Comparison of ENCODE assay signal across 8 cellular contexts in genomic region chr22:50201191-50202129, GRCh38. TPM values are rescaled to one million over a fixed set of nuclear protein-coding genes. Genes with fewer than 3 reads are reported as not detected.
DNase-seq lines count a peak whose midpoint lies in the region; ATAC-seq and TF ChIP-seq lines count a peak whose summit lies in the region.

No MANE protein-coding gene starts in this region.

- peaks cover 14% of the 10 kb centered on the region for H3K9me3 Mint-ChIP-seq in nephron progenitor cell

- H3K4me1 ChIP-seq in SJSA1 (replicated peaks) = peaks cover 19% of the 10 kb centered on the region
- peaks cover 5 to 16% of the 10 kb centered on the region in 2 donors for H3K4me1 ChIP-seq in esophagus (ENCODE audit: control insufficient read depth in 2 of 2, insufficient read depth in 2 of 2, low read length in 1 of 2)

- H3K4me3 ChIP-seq in SJSA1 (peak overlapping the region; percentile 98), esophagus (ENCODE audit: low read depth in 1 of 2, low read length in 2 of 2) (peak overlapping the region; percentile 66 to 72)

- peak overlapping the region; percentile 88 for H3K4me3 Mint-ChIP-seq in nephron progenitor cell

- H3K4me1 Mint-ChIP-seq in nephron progenitor cell = peaks cover 32% of the 10 kb centered on the region

- H3K36me3 Mint-ChIP-seq in nephron progenitor cell (ENCODE audit: low read depth) = peaks cover 38% of the 10 kb centered on the region

- H3K9me3 ChIP-seq in SJSA1 (replicated peaks) = peaks cover 7% of the 10 kb centered on the region; the same call in 1 of the 2 replicates
- peaks cover 0 to 2% of the 10 kb centered on the region in 2 donors for H3K9me3 ChIP-seq in esophagus (ENCODE audit: control insufficient read depth in 2 of 2, insufficient read depth in 1 of 2, low read depth in 1 of 2, low read length in 1 of 2)

- DNase-seq in NCI-H2227 (lab: John Stamatoyannopoulos, UW; ENCODE audit: unreplicated experiment) (peak; percentile 29), NCI-H2227 treated with DMSO at 0.1 percent for 48 hours (lab: John Stamatoyannopoulos, UW) (no peak), SJSA1 (ENCODE audit: low read depth in 1 of 2, low spot score in 2 of 2) (no peak), nephron progenitor cell (peak; percentile 52), putamen (ENCODE audit: low spot score) (no peak)
- DNase-seq in stimulated activated CD4-positive, alpha-beta T cell treated with anti-CD3 and anti-CD28 coated beads, Interleukin-2, amount 100 ng/mL, for 48 hours = no peak

- ATAC-seq in HG02870 (IDR thresholded peaks at IDR 0.05; ENCODE audit: unreplicated experiment) = peak; percentile 12

- H3K27me3 Mint-ChIP-seq in nephron progenitor cell (ENCODE audit: low read depth, poor library complexity) = no peaks in the 10 kb centered on the region

- no peak overlapping the region for H3K27ac Mint-ChIP-seq in nephron progenitor cell

- WGBS in esophagus, 2 donors = 2 to 3% methylated on average over 80 to 115 of the region's 115 CpGs

- no peaks in the 10 kb centered on the region for H3K27me3 ChIP-seq in SJSA1 (replicated peaks)
- H3K27me3 ChIP-seq in esophagus (ENCODE audit: control insufficient read depth in 1 of 2, insufficient read depth in 2 of 2, low read length in 2 of 2) = no peaks in the 10 kb centered on the region

- TF ChIP-seq CTCF in nephron progenitor cell (IDR thresholded peaks at IDR 0.05) = no peak

- H3K36me3 ChIP-seq in SJSA1 = peaks cover 61% of the 10 kb centered on the region
- peaks cover 0 to 25% of the 10 kb centered on the region in 2 donors for H3K36me3 ChIP-seq in esophagus (ENCODE audit: control insufficient read depth in 2 of 2, insufficient read depth in 2 of 2, low read length in 1 of 2)

- H3K27ac ChIP-seq in SJSA1 (no peak overlapping the region), esophagus (ENCODE audit: low read depth in 2 of 2, low read length in 1 of 2) (peak overlapping the region; percentile 81 to 89)

RNA-seq across cellular contexts. Expression of gene SELENOO, which starts 0.6 kb away (rescaled TPM):
- 16.1 and 25.1 TPM in 2 replicates for total RNA-seq in SJSA1 (2014; rRNA removed; shearing (Covaris generic))
- 10 to 100 TPM; 23.0 to 35.9 TPM for polyA plus RNA-seq in esophagus

RNA-seq across cellular contexts. Expression of gene TRABD, which starts 15.7 kb away (rescaled TPM):
- total RNA-seq in SJSA1 (2014; rRNA removed; shearing (Covaris generic)) = 27.0 and 29.1 TPM in 2 replicates
- 10 to 100 TPM; 47.4 to 54.5 TPM for polyA plus RNA-seq in esophagus

RNA-seq across cellular contexts. Expression of gene PANX2, which starts 30.9 kb away (rescaled TPM):
- total RNA-seq in SJSA1 (2014; rRNA removed; shearing (Covaris generic)) = 0.13 and 0.58 TPM in 2 replicates
- 1 to 10 TPM; 2.1 to 2.6 TPM for polyA plus RNA-seq in esophagus

RNA-seq across cellular contexts. Expression of gene TUBGCP6, which starts 43.4 kb away (rescaled TPM):
- total RNA-seq in SJSA1 (2014; rRNA removed; shearing (Covaris generic)) = 17.4 and 25.0 TPM in 2 replicates
- 10 to 100 TPM; 19.3 to 37.9 TPM for polyA plus RNA-seq in esophagus

RNA-seq across cellular contexts. Expression of gene HDAC10, which starts 49.6 kb away (rescaled TPM):
- total RNA-seq in SJSA1 (2014; rRNA removed; shearing (Covaris generic)) = 15.4 and 30.4 TPM in 2 replicates
- polyA plus RNA-seq in esophagus = 10 to 100 TPM; 22.0 to 42.4 TPM

Comparison
In these comparisons a context has a peak if more than half of its experiments do, and no peak if none do; other contexts are left out.
1. DNase-seq: peak in NCI-H2227 (single experiment) and nephron progenitor cell (single experiment); none in NCI-H2227 treated with DMSO at 0.1 percent for 48 hours (single experiment), SJSA1 (0 of 2), stimulated activated CD4-positive, alpha-beta T cell treated with anti-CD3 and anti-CD28 coated beads, Interleukin-2, amount 100 ng/mL, for 48 hours (0 of 2) and putamen (single experiment).